Comparison of ENCODE assay signal across 8 cellular contexts in genomic region chr2:241391892-241392665, GRCh38.
DNase-seq lines count a peak whose midpoint lies in the region; ATAC-seq and TF ChIP-seq lines count a peak whose summit lies in the region.
"Had no signal": no experiment of that assay in that cellular context is flagged by ENCODE, and none has a peak within 500 bp of the region (broad histone marks: within the 10 kb centered on the region; RNA-seq: fewer than 3 reads in every experiment).

No MANE protein-coding gene starts in this region.

- no peak overlapping the region for H3K4me3 ChIP-seq in cardiac fibroblast (replicated peaks in 1 of 2; ENCODE audit: low read depth in 2 of 2, low read length in 2 of 2)
- H3K4me3 ChIP-seq: SK-N-MC had no signal

- TF ChIP-seq CTCF in cardiac fibroblast (IDR thresholded peaks at IDR 0.05; ENCODE audit: low read depth, low read length): peak; percentile 44

- in situ Hi-C loops in KBM-7 (cut with MboI; ENCODE audit: low pct_unique_long_range_greater_than_20kb, low sequenced_read_pairs): no loop called here

- ATAC-seq in HG02970 (IDR thresholded peaks at IDR 0.05; ENCODE audit: low FRiP score, unreplicated experiment): no peak

- DNase-seq in GM04504 (ENCODE audit: low read depth) (peak; percentile 42), KBM-7 (peak; percentile 27), cardiac fibroblast (ENCODE audit: low read depth in 2 of 2) (peak; percentile 43 to 60), medulla oblongata (ENCODE audit: extremely low spot score) (peak; percentile 78), GF-D8 (lab: John Stamatoyannopoulos, UW) (no peak)
- no peak for DNase-seq in activated naive CD4-positive, alpha-beta T cell treated with anti-CD3 and anti-CD28 coated beads, Interleukin-2, amount 50 U/mL, for 16 hours

Comparison
In these comparisons a context has a peak if more than half of its experiments do, and no peak if none do; other contexts are left out.
1. DNase-seq: peak in GM04504 (single experiment), KBM-7 (single experiment), cardiac fibroblast (2 of 2) and medulla oblongata (single experiment); none in activated naive CD4-positive, alpha-beta T cell treated with anti-CD3 and anti-CD28 coated beads, Interleukin-2, amount 50 U/mL, for 16 hours (single experiment) and GF-D8 (single experiment).